In genomic region chr11:65891180-65892136, GRCh38 we compare ENCODE assay signal across 7 cellular contexts. TPM values are rescaled to one million over a fixed set of nuclear protein-coding genes. Genes with fewer than 3 reads are reported as not detected.
DNase-seq lines count a peak whose midpoint lies in the region; ATAC-seq, FAIRE-seq and TF ChIP-seq lines count a peak whose summit lies in the region.

No MANE protein-coding gene starts in this region.

- peaks cover 21% of the 10 kb centered on the region for H3K79me2 ChIP-seq in hepatocyte

- no peaks in the 10 kb centered on the region for H3K36me3 ChIP-seq in hepatocyte (replicated peaks; ENCODE audit: insufficient read depth, low read depth)
- H3K36me3 ChIP-seq in small intestine (ENCODE audit: control insufficient read depth in 2 of 2, insufficient read depth in 2 of 2, low read length in 2 of 2), result no peaks in the 10 kb centered on the region

- H3K4me1 ChIP-seq in hepatocyte (ENCODE audit: insufficient read depth), result peaks cover 42% of the 10 kb centered on the region
- peaks cover 6 to 15% of the 10 kb centered on the region in 2 donors for H3K4me1 ChIP-seq in small intestine (ENCODE audit: control insufficient read depth in 2 of 2, insufficient read depth in 1 of 2, low read depth in 1 of 2, low read length in 1 of 2)

- H3K4me3 ChIP-seq in hepatocyte, result peak overlapping the region; percentile 71
- H3K4me3 ChIP-seq in small intestine (ENCODE audit: low read depth in 1 of 2, low read length in 2 of 2), result peak overlapping the region; percentile 49 to 63

- TF ChIP-seq CTCF in GM12872 (IDR thresholded peaks at IDR 0.05; ENCODE audit: insufficient read depth, low read depth, low read length) (peak; percentile 68), hepatocyte (IDR thresholded peaks at IDR 0.05; ENCODE audit: poor library complexity) (peak; percentile 19)

- H3K27ac ChIP-seq in hepatocyte (peak overlapping the region; percentile 91), small intestine (ENCODE audit: low read depth in 1 of 2, low read length in 1 of 2) (peak overlapping the region; percentile 73 to 97)

- no peaks in the 10 kb centered on the region for H3K27me3 ChIP-seq in hepatocyte
- no peaks in the 10 kb centered on the region for H3K27me3 ChIP-seq in small intestine (ENCODE audit: control insufficient read depth in 2 of 2, insufficient read depth in 2 of 2, low read length in 2 of 2)

- H3K4me2 ChIP-seq in hepatocyte, result peak overlapping the region; percentile 92

- peaks cover 15 to 29% of the 10 kb centered on the region in 2 donors for H3K36me3 Mint-ChIP-seq in activated naive CD4-positive, alpha-beta T cell treated with anti-CD3 and anti-CD28 coated beads, Interleukin-2, amount 50 U/mL, for 72 hours

- no peaks in the 10 kb centered on the region for H4K20me1 ChIP-seq in hepatocyte (ENCODE audit: insufficient read depth, poor library complexity, severe bottlenecking)

- H3K9me3 ChIP-seq in hepatocyte (ENCODE audit: low read depth) (no peaks in the 10 kb centered on the region), small intestine (ENCODE audit: control insufficient read depth, low read depth) (no peaks in the 10 kb centered on the region)

- WGBS in hepatocyte (ENCODE audit: low lambda C conversion rate, missing lambda C conversion rate), result 9% methylated on average over 59 of the region's 60 CpGs
- WGBS in small intestine, 3 donors, result 4 to 6% (median 5%) methylated on average over 51 to 60 of the region's 60 CpGs

- no peak for ATAC-seq in activated naive CD4-positive, alpha-beta T cell treated with anti-CD3 and anti-CD28 coated beads, Interleukin-2, amount 50 U/mL, for 72 hours
- ATAC-seq in GM18870 (IDR thresholded peaks at IDR 0.05; ENCODE audit: unreplicated experiment) (no peak), GM18520 (IDR thresholded peaks at IDR 0.05; ENCODE audit: unreplicated experiment) (no peak)

- peak overlapping the region; percentile 76 to 97 for H3K27ac Mint-ChIP-seq in activated naive CD4-positive, alpha-beta T cell treated with anti-CD3 and anti-CD28 coated beads, Interleukin-2, amount 50 U/mL, for 72 hours

- H3K9me3 Mint-ChIP-seq in activated naive CD4-positive, alpha-beta T cell treated with anti-CD3 and anti-CD28 coated beads, Interleukin-2, amount 50 U/mL, for 72 hours, result no peaks in the 10 kb centered on the region

- no peak for FAIRE-seq in small intestine (lab: Jason Lieb, UNC)

- H2AFZ ChIP-seq in hepatocyte, result peak overlapping the region; percentile 45

- no peaks in the 10 kb centered on the region for H3K9me2 ChIP-seq in hepatocyte (replicated peaks; ENCODE audit: insufficient read depth)

- DNase-seq in NCI-H1092 treated with DMSO at 0.1 percent for 48 hours (lab: John Stamatoyannopoulos, UW), result peak; percentile 31
- DNase-seq in activated naive CD4-positive, alpha-beta T cell treated with anti-CD3 and anti-CD28 coated beads, Interleukin-2, amount 50 U/mL, for 72 hours (ENCODE audit: low spot score in 2 of 2), result no peak
- DNase-seq in hepatocyte (ENCODE audit: low spot score), result no peak
- DNase-seq in small intestine, result no peak

RNA-seq across cellular contexts. Expression of gene CCDC85B, which starts 1.0 kb away (rescaled TPM):
- total RNA-seq in activated naive CD4-positive, alpha-beta T cell treated with anti-CD3 and anti-CD28 coated beads, Interleukin-2, amount 50 U/mL, for 72 hours, result 10 to 100 TPM; 29.4 to 37.2 TPM
- total RNA-seq in hepatocyte, result 15.1 and 21.5 TPM in 2 replicates
- polyA plus RNA-seq in hepatocyte (38.2 and 41.6 TPM in 2 replicates), small intestine (10 to 100 TPM in 2 of 3 donors, 1 to 10 TPM in 1; 6.5 to 32.5 (median 18.6) TPM)

RNA-seq across cellular contexts. Expression of gene FIBP, which starts 3.2 kb away (rescaled TPM):
- 100 to 1,000 TPM in 1 of 2 donors, 10 to 100 TPM in 1; 69.4 to 101 TPM for total RNA-seq in activated naive CD4-positive, alpha-beta T cell treated with anti-CD3 and anti-CD28 coated beads, Interleukin-2, amount 50 U/mL, for 72 hours
- total RNA-seq in hepatocyte, result 72.6 and 74.9 TPM in 2 replicates
- polyA plus RNA-seq in hepatocyte (93.6 and 101 TPM in 2 replicates), small intestine (100 to 1,000 TPM in 2 of 3 donors, 10 to 100 TPM in 1; 57.6 to 131 (median 115) TPM)

RNA-seq across cellular contexts. Expression of gene FOSL1, which starts 8.7 kb away (rescaled TPM):
- total RNA-seq in activated naive CD4-positive, alpha-beta T cell treated with anti-CD3 and anti-CD28 coated beads, Interleukin-2, amount 50 U/mL, for 72 hours, result 1 to 10 TPM; 7.4 to 9.5 TPM
- 4.5 and 4.7 TPM in 2 replicates for total RNA-seq in hepatocyte
- polyA plus RNA-seq in hepatocyte (16.5 and 20.1 TPM in 2 replicates), small intestine (1 to 10 TPM; 1.4 to 5.2 (median 2.5) TPM)

RNA-seq across cellular contexts. Expression of gene CTSW, which starts 11.8 kb away (rescaled TPM):
- total RNA-seq in activated naive CD4-positive, alpha-beta T cell treated with anti-CD3 and anti-CD28 coated beads, Interleukin-2, amount 50 U/mL, for 72 hours, result 10 to 100 TPM in 1 of 2 donors, 1 to 10 TPM in 1; 2.2 to 16.8 TPM
- total RNA-seq in hepatocyte, result not detected in 2 replicates
- polyA plus RNA-seq in hepatocyte (0.15 and 0.56 TPM in 2 replicates), small intestine (1 to 10 TPM in 1 of 3 donors, under 1 TPM in 2; 0.43 to 3.5 (median 0.67) TPM)

RNA-seq across cellular contexts. Expression of gene EFEMP2, which starts 18.9 kb away (rescaled TPM):
- 10 to 100 TPM; 15.2 to 41.8 TPM for total RNA-seq in activated naive CD4-positive, alpha-beta T cell treated with anti-CD3 and anti-CD28 coated beads, Interleukin-2, amount 50 U/mL, for 72 hours
- total RNA-seq in hepatocyte, result 65.2 and 69.7 TPM in 2 replicates
- 197 and 230 TPM in 2 replicates for polyA plus RNA-seq in hepatocyte
- 10 to 100 TPM in 1 of 3 donors, 1 to 10 TPM in 2; 4.7 to 14.7 (median 9.5) TPM for polyA plus RNA-seq in small intestine
